In genomic region chr7:5824297-5824610, GRCh38 we compare ENCODE assay signal across 13 cellular contexts. TPM values are rescaled to one million over a fixed set of nuclear protein-coding genes. Genes with fewer than 3 reads are reported as not detected.
A peak's percentile ranks its signal among the peaks of the same experiment; 100 is the strongest.
DNase-seq lines count a peak whose midpoint lies in the region; ATAC-seq, FAIRE-seq and TF ChIP-seq lines count a peak whose summit lies in the region.
"Had no signal": no experiment of that assay in that cellular context is flagged by ENCODE, and none has a peak within 500 bp of the region (broad histone marks: within the 10 kb centered on the region; RNA-seq: fewer than 3 reads in every experiment).

No MANE protein-coding gene starts in this region.

- H3K36me3 Mint-ChIP-seq in neural crest cell (ENCODE audit: low read depth) (no peaks in the 10 kb centered on the region), type B pancreatic cell (no peaks in the 10 kb centered on the region)

- no peak for TF ChIP-seq EP300 in HepG2 (IDR thresholded peaks at IDR 0.05; ENCODE audit: low read depth in 2 of 2, low read length in 2 of 2)
- no peak for TF ChIP-seq EP300 in HepG2 (CRISPR knock-in tag; IDR thresholded peaks at IDR 0.05; ENCODE audit: borderline replicate concordance)

- H3K4me3 ChIP-seq in HepG2 (replicated peaks in 1 of 3; ENCODE audit: insufficient read depth in 1 of 3, low read depth in 2 of 3, low read length in 3 of 3) (no peak overlapping the region), right lobe of liver (no peak overlapping the region)

- H3K4me1 ChIP-seq in HepG2 (ENCODE audit: insufficient read depth, low read length) (peaks cover 18% of the 10 kb centered on the region), right lobe of liver (peaks cover 0 to 12% (median 0%) of the 10 kb centered on the region in 4 donors)

- H3K27me3 Mint-ChIP-seq in neural crest cell (ENCODE audit: low read depth) (peaks cover 8% of the 10 kb centered on the region), type B pancreatic cell (no peaks in the 10 kb centered on the region)

- peaks cover 10% of the 10 kb centered on the region for H3K4me1 Mint-ChIP-seq in neural crest cell
- H3K4me1 Mint-ChIP-seq in type B pancreatic cell (ENCODE audit: unreplicated experiment): peaks cover 5% of the 10 kb centered on the region

- no peak overlapping the region for H3K9ac ChIP-seq in HepG2 (ENCODE audit: insufficient read depth, low read depth, low read length)

- H3K4me2 ChIP-seq in HepG2 (ENCODE audit: low read depth, low read length): peak overlapping the region; percentile 99; the same call in 1 of the 2 replicates

- H2AFZ ChIP-seq in HepG2 (ENCODE audit: low read length): no peak overlapping the region

- H3K4me3 Mint-ChIP-seq in neural crest cell (peak overlapping the region; percentile 8), type B pancreatic cell (peak overlapping the region; percentile 1)

- no peaks in the 10 kb centered on the region for H3K79me2 ChIP-seq in HepG2 (ENCODE audit: insufficient read depth, low read length)

- H3K27ac Mint-ChIP-seq in neural crest cell (ENCODE audit: unreplicated experiment) (no peak overlapping the region), type B pancreatic cell (no peak overlapping the region)

- CTCF ChIA-PET in HepG2 (lab: Yijun Ruan, JAX; ENCODE audit: low intra/inter-chr PET ratio, low total read pairs): no interaction called here

- ATAC-seq in HepG2: no peak
- ATAC-seq in right lobe of liver: no peak
- ATAC-seq: left lobe of liver had no signal

- no TSS peak for BruUV-seq in HepG2 (replicated peaks; lab: Mats Ljungman, UMichigan)

- H3K27ac ChIP-seq in HepG2 (ENCODE audit: extremely low read length, insufficient read depth, low read length) (no peak overlapping the region), right lobe of liver (no peak overlapping the region)
- H3K27ac ChIP-seq: epithelial cell of prostate, right atrium auricular region, vagina had no signal

- 68% methylated on average over 5 of the region's 5 CpGs for WGBS in HepG2 (ENCODE audit: low lambda C conversion rate)
- WGBS in right lobe of liver (ENCODE audit: insufficient coverage, low coverage, low lambda C conversion rate, missing lambda C conversion rate): 69% methylated on average over 3 of the region's 5 CpGs

- H3K36me3 ChIP-seq in HepG2 (replicated peaks in 1 of 2; ENCODE audit: control insufficient read depth in 1 of 2, insufficient read depth in 2 of 2, low read length in 2 of 2): no peaks in the 10 kb centered on the region
- H3K36me3 ChIP-seq in right lobe of liver: no peaks in the 10 kb centered on the region
- H3K36me3 ChIP-seq: right atrium auricular region, vagina had no signal

- intact Hi-C loops in HepG2 (cut with micrococcal nuclease; ENCODE audit: unreplicated experiment) (no loop called here), right lobe of liver (cut with DNase I) (no loop called here)

- in situ Hi-C loops in HepG2 (cut with HindIII; ENCODE audit: extremely low pct_ligation_motif_present, low pct_unique_long_range_greater_than_20kb): no loop called here

- no peaks in the 10 kb centered on the region for H4K20me1 ChIP-seq in HepG2 (ENCODE audit: insufficient read depth, low read length)

- no peaks in the 10 kb centered on the region for H3K9me3 ChIP-seq in HepG2 (ENCODE audit: low read length)
- no peaks in the 10 kb centered on the region for H3K9me3 ChIP-seq in right lobe of liver
- H3K9me3 ChIP-seq: right atrium auricular region, vagina had no signal

- no peak for TF ChIP-seq CTCF in HepG2 (CRISPR knock-in tag; IDR thresholded peaks at IDR 0.05)
- no peak for TF ChIP-seq CTCF in right lobe of liver (IDR thresholded peaks at IDR 0.05)
- TF ChIP-seq CTCF in neural crest cell (conservative IDR thresholded peaks at IDR 0.05): no peak
- no peak for TF ChIP-seq CTCF in type B pancreatic cell (conservative IDR thresholded peaks at IDR 0.05)

- TF ChIP-seq RAD21 in HepG2 (CRISPR knock-in tag; IDR thresholded peaks at IDR 0.05): no peak

- H3K27me3 ChIP-seq in HepG2 (ENCODE audit: control insufficient read depth in 1 of 2, insufficient read depth in 2 of 2, low read length in 2 of 2) (no peaks in the 10 kb centered on the region; a peak in 1 of 5 replicates), right lobe of liver (no peaks in the 10 kb centered on the region)
- H3K27me3 ChIP-seq: right atrium auricular region, vagina had no signal

- TF ChIP-seq POLR2A in HepG2 (IDR thresholded peaks at IDR 0.05; ENCODE audit: insufficient read depth in 1 of 2, low read depth in 2 of 2, low read length in 2 of 2): no peak
- no peak for TF ChIP-seq POLR2A in right lobe of liver (IDR thresholded peaks at IDR 0.05)

- POLR2A ChIA-PET in HepG2 (lab: Yijun Ruan, JAX): no interaction called here

- no peak for DNase-seq in HepG2 (ENCODE audit: low spot score)
- DNase-seq in right lobe of liver: no peak
- peak; percentile 83 for DNase-seq in activated effector memory CD4-positive, alpha-beta T cell treated with anti-CD3 and anti-CD28 coated beads, Interleukin-2, amount 50 U/mL, for 16 hours
- no peak for DNase-seq in neural crest cell (ENCODE audit: low read depth, low spot score)
- DNase-seq in type B pancreatic cell (ENCODE audit: extremely low spot score, unreplicated experiment): no peak
- no peak for DNase-seq in retina
- DNase-seq in RCC 7860 (ENCODE audit: low spot score): no peak
- DNase-seq in HK-2 (ENCODE audit: unreplicated experiment): no peak

- FAIRE-seq in HepG2 (lab: Jason Lieb, UNC) (no peak), RCC 7860 (lab: Jason Lieb, UNC) (no peak)

- H3K9me3 Mint-ChIP-seq in neural crest cell (no peaks in the 10 kb centered on the region), type B pancreatic cell (no peaks in the 10 kb centered on the region)

TF ChIP-seq in HepG2, 621 proteins besides CTCF, POLR2A, EP300 and RAD21 (continues in another document):
- TF ChIP-seq HNRNPL (IDR thresholded peaks at IDR 0.05; ENCODE audit: low read depth, low read length) (no peak), ZNF709 (CRISPR knock-in tag; IDR thresholded peaks at IDR 0.05) (no peak), SIN3A (IDR thresholded peaks at IDR 0.05; ENCODE audit: borderline replicate concordance, low read depth, low read length) (no peak)
- TF ChIP-seq, protein P1, sequence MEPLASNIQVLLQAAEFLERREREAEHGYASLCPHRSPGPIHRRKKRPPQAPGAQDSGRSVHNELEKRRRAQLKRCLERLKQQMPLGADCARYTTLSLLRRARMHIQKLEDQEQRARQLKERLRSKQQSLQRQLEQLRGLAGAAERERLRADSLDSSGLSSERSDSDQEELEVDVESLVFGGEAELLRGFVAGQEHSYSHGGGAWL (CRISPR knock-in tag; IDR thresholded peaks at IDR 0.05): no peak

RNA-seq across cellular contexts. Expression of gene RNF216, which starts 42.8 kb away (rescaled TPM):
- total RNA-seq in HepG2 (2016; rRNA removed; fragmentation: Illumina TruSeq; extraction: Trizol): 25.9 and 29.4 TPM in 2 replicates
- 11.5 TPM in 2 replicates for total RNA-seq in HepG2 (2016; cell fraction: cytosol; rRNA removed; fragmentation: Illumina TruSeq; extraction: Trizol; ENCODE audit: low read depth)
- total RNA-seq in HepG2 (2016; cell fraction: insoluble cytoplasmic fraction; rRNA removed; fragmentation: Illumina TruSeq; extraction: Trizol): 26.8 TPM in 2 replicates
- total RNA-seq in HepG2 (2016; cell fraction: membrane; rRNA removed; fragmentation: Illumina TruSeq; extraction: Trizol): 11.3 and 11.5 TPM in 2 replicates
- total RNA-seq in HepG2 (2016; cell fraction: nucleus; rRNA removed; fragmentation: Illumina TruSeq; extraction: Trizol): 32.0 and 34.9 TPM in 2 replicates
- polyA plus RNA-seq in HepG2 (2011; rRNA removed): 26.3 and 29.9 TPM in 2 replicates
- polyA plus RNA-seq in HepG2 (2011; cell fraction: cytosol; rRNA removed): 12.8 and 13.0 TPM in 2 replicates
- 93.5 and 108 TPM in 2 replicates for polyA plus RNA-seq in HepG2 (2011; cell fraction: nucleus; rRNA removed)
- polyA plus RNA-seq in HepG2 (2012): 21.1 and 27.6 TPM in 2 replicates
- 0.68 and 1.1 TPM in 2 replicates for polyA plus RNA-seq in HepG2 (2016; cell fraction: cytosol; fragmentation: Illumina TruSeq; extraction: Trizol; ENCODE audit: low read depth)
- 15.4 and 19.9 TPM in 2 replicates for polyA plus RNA-seq in HepG2 (2016; cell fraction: insoluble cytoplasmic fraction; fragmentation: Illumina TruSeq; extraction: Trizol; ENCODE audit: low read depth)
- 1.9 and 2.4 TPM in 2 replicates for polyA plus RNA-seq in HepG2 (2016; cell fraction: membrane; fragmentation: Illumina TruSeq; extraction: Trizol; ENCODE audit: low read depth)
- 31.3 and 33.3 TPM in 2 replicates for polyA plus RNA-seq in HepG2 (2016; cell fraction: nucleus; fragmentation: Illumina TruSeq; extraction: Trizol; ENCODE audit: insufficient read depth, low read depth)
- polyA minus RNA-seq in HepG2 (2011; rRNA and poly(A)+ RNA removed; ENCODE audit: low replicate concordance): 28.8 and 31.6 TPM in 2 replicates
- 16.4 and 20.3 TPM in 2 replicates for polyA minus RNA-seq in HepG2 (2011; cell fraction: cytosol; rRNA and poly(A)+ RNA removed)
- polyA minus RNA-seq in HepG2 (2011; cell fraction: nucleus; rRNA and poly(A)+ RNA removed): 51.5 and 65.4 TPM in 2 replicates
- 10 to 100 TPM; 11.1 to 15.0 (median 12.7) TPM for total RNA-seq in right lobe of liver
- total RNA-seq in neural crest cell: 36.4 and 38.9 TPM in 2 replicates
- total RNA-seq in type B pancreatic cell (ENCODE audit: low replicate concordance): 26.9 and 35.8 TPM in 2 replicates

RNA-seq across cellular contexts. Expression of gene OCM, which starts 56.3 kb away (rescaled TPM):
- total RNA-seq in HepG2 (2016; rRNA removed; fragmentation: Illumina TruSeq; extraction: Trizol) (not detected in 2 replicates), right lobe of liver (not detected), neural crest cell (not detected in 2 replicates), type B pancreatic cell (ENCODE audit: low replicate concordance) (not detected in 2 replicates)
- not detected in 2 replicates for total RNA-seq in HepG2 (2016; cell fraction: cytosol; rRNA removed; fragmentation: Illumina TruSeq; extraction: Trizol; ENCODE audit: low read depth)
- total RNA-seq in HepG2 (2016; cell fraction: insoluble cytoplasmic fraction; rRNA removed; fragmentation: Illumina TruSeq; extraction: Trizol): not detected in 2 replicates
- total RNA-seq in HepG2 (2016; cell fraction: membrane; rRNA removed; fragmentation: Illumina TruSeq; extraction: Trizol): not detected in 2 replicates
- total RNA-seq in HepG2 (2016; cell fraction: nucleus; rRNA removed; fragmentation: Illumina TruSeq; extraction: Trizol): not detected in 2 replicates
- not detected in 2 replicates for polyA plus RNA-seq in HepG2 (2011; rRNA removed)
- not detected in 2 replicates for polyA plus RNA-seq in HepG2 (2011; cell fraction: cytosol; rRNA removed)
- not detected in 2 replicates for polyA plus RNA-seq in HepG2 (2011; cell fraction: nucleus; rRNA removed)
- not detected in 2 replicates for polyA plus RNA-seq in HepG2 (2012)
- not detected in 2 replicates for polyA plus RNA-seq in HepG2 (2016; cell fraction: cytosol; fragmentation: Illumina TruSeq; extraction: Trizol; ENCODE audit: low read depth)
- polyA plus RNA-seq in HepG2 (2016; cell fraction: insoluble cytoplasmic fraction; fragmentation: Illumina TruSeq; extraction: Trizol; ENCODE audit: low read depth): not detected in 2 replicates
- not detected in 2 replicates for polyA plus RNA-seq in HepG2 (2016; cell fraction: membrane; fragmentation: Illumina TruSeq; extraction: Trizol; ENCODE audit: low read depth)
- polyA plus RNA-seq in HepG2 (2016; cell fraction: nucleus; fragmentation: Illumina TruSeq; extraction: Trizol; ENCODE audit: insufficient read depth, low read depth): not detected in 2 replicates
- polyA minus RNA-seq in HepG2 (2011; rRNA and poly(A)+ RNA removed; ENCODE audit: low replicate concordance): not detected in 2 replicates
- polyA minus RNA-seq in HepG2 (2011; cell fraction: cytosol; rRNA and poly(A)+ RNA removed): not detected in 2 replicates
- polyA minus RNA-seq in HepG2 (2011; cell fraction: nucleus; rRNA and poly(A)+ RNA removed): not detected in 2 replicates
- total RNA-seq: activated CD8-positive, alpha-beta memory T cell treated with anti-CD3 and anti-CD28 coated beads for 36 hours; right atrium auricular region; vagina had no signal
